In the genomic region with DNA sequence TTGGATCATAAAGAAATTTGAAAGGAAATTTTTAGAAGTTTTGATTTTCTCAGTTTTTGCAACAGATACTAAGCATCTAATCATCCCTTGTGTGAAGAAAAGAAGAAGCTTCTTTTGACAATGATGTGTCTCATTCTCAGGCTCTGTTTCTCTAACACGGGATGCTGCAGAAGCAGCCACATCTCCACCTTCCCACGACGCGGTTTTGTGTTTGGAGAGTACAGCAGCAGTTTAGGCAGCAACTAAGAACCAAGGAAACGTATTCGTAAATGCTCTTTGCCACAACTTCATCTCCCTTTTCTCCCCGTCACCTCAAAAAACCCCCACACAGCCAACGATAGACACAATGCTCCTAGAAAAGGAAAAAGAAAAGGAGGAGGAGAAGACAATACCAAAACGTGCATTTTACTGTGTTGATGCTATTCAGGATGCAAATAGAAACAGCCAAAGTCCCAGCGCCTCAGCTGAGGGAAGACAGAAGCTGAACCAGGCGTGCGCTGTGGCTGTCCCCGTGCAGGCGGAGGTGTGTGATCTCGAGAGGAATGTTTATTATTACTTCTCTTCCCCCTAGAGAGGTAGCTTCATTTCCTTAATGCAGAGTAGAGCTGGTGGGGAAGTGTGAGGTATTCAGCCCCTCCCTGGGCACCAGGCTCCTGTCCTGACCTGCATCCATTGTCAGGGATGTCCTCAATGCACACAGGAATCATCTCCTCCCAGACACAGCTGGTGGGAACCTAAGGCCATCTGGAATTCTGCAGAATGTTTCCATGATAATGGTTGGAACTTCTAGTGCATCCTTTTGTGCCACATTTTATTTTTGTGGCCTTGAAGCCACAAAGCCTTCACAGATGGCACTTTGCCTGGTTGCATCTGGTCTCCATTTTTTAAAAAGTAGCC, we compare ENCODE assay signal across 18 cellular contexts.
DNase-seq lines count a peak whose midpoint lies in the region; ATAC-seq and TF ChIP-seq lines count a peak whose summit lies in the region.
"Had no signal": no experiment of that assay in that cellular context is flagged by ENCODE, and none has a peak within 500 bp of the region (broad histone marks: within the 10 kb centered on the region; RNA-seq: fewer than 3 reads in every experiment).

No MANE protein-coding gene starts in this region.

- no peak overlapping the region for H2BK15ac ChIP-seq in H9 (ENCODE audit: low read depth, low read length)

- H2BK5ac ChIP-seq in H9 (ENCODE audit: insufficient read length, low read length), result no peak overlapping the region

- H2BK20ac ChIP-seq in H9 (ENCODE audit: low read depth, low read length, poor library complexity, severe bottlenecking), result no peak overlapping the region

- no peaks in the 10 kb centered on the region for H3K9me3 ChIP-seq in BLaER1 treated with 17β-estradiol and CSF1 and Interleukin-3, amounts not matched to agents 10 nM and 100 nM (replicated peaks in 1 of 11)
- H3K9me3 ChIP-seq in H9 (ENCODE audit: control insufficient read depth, low read depth, low read length), result no peaks in the 10 kb centered on the region
- H3K9me3 ChIP-seq: gastrocnemius medialis, testis had no signal

- CTCF ChIA-PET in activated CD8-positive, alpha-beta T cell treated with anti-CD3 and anti-CD28 coated beads, Interleukin-2, amount 10 ng/mL, durations not matched to agents 7 days and 5 days (lab: Charles Lee), result interaction anchor here (1.1 to 4.6 kb wide), 6 partner anchors 10 to 176 kb away, joined by 3 to 41 read pairs (median 8); no protein-coding TSS in a partner anchor

- peak overlapping the region in 6 of 11 experiments; percentile 11 to 40 (median 30); a peak in 9 of 22 replicates for H3K4me2 ChIP-seq in BLaER1 treated with 17β-estradiol and CSF1 and Interleukin-3, amounts not matched to agents 10 nM and 100 nM
- no peak overlapping the region for H3K4me2 ChIP-seq in H9 (ENCODE audit: insufficient read depth, insufficient read length, low read length)

- no peak overlapping the region for H3T11ph ChIP-seq in H9 (ENCODE audit: low read length)

- no peak overlapping the region for H3K4ac ChIP-seq in H9 (ENCODE audit: low read depth, low read length)

- no peak overlapping the region for H3K18ac ChIP-seq in H9 (ENCODE audit: insufficient read length, low read depth, low read length)

- H2BK12ac ChIP-seq in H9 (ENCODE audit: insufficient read length, low read depth, low read length), result no peak overlapping the region

- no peak overlapping the region for H3K14ac ChIP-seq in H9 (ENCODE audit: insufficient read depth, low read length)

- H4K91ac ChIP-seq in H9 (ENCODE audit: insufficient read length, low read depth, low read length), result no peak overlapping the region

- POLR2A ChIA-PET in activated CD8-positive, alpha-beta T cell treated with anti-CD3 and anti-CD28 coated beads, Interleukin-2, amount 10 ng/mL, durations not matched to agents 7 days and 5 days (lab: Charles Lee), result interaction anchor here (1.1 to 8.1 kb wide), 8 partner anchors 11 to 787 kb away, joined by 3 to 112 read pairs (median 16); partner anchors contain the start of genes KLF6 and PITRM1

- no peaks in the 10 kb centered on the region for H3K79me2 ChIP-seq in H9 (ENCODE audit: insufficient read depth, low read length)

- H3K79me1 ChIP-seq in H9 (ENCODE audit: insufficient read depth, low read depth, low read length, poor library complexity, severe bottlenecking), result no peaks in the 10 kb centered on the region

- H4K5ac ChIP-seq in H9 (ENCODE audit: insufficient read length, low read depth, low read length), result no peak overlapping the region

- no peak overlapping the region for H3K9ac ChIP-seq in BLaER1 treated with 17β-estradiol and CSF1 and Interleukin-3, amounts not matched to agents 10 nM and 100 nM
- H3K9ac ChIP-seq in H9 (ENCODE audit: extremely low read depth, insufficient read length, low read length), result no peak overlapping the region

- no peaks in the 10 kb centered on the region for H3K27me3 Mint-ChIP-seq in H9 (ENCODE audit: low read depth)
- H3K27me3 Mint-ChIP-seq in activated CD8-positive, alpha-beta T cell treated with anti-CD3 and anti-CD28 coated beads, Interleukin-2, amount 10 ng/mL, durations not matched to agents 7 days and 5 days (ENCODE audit: low read depth), result no peaks in the 10 kb centered on the region
- H3K27me3 Mint-ChIP-seq in memory B cell, result no peaks in the 10 kb centered on the region

- no peak overlapping the region for H3K23ac ChIP-seq in H9 (ENCODE audit: insufficient read length, low read depth, low read length)

- H3K27ac ChIP-seq in BLaER1 treated with 17β-estradiol and CSF1 and Interleukin-3, amounts not matched to agents 10 nM and 100 nM, result no peak overlapping the region
- no peak overlapping the region for H3K27ac ChIP-seq in H9 (ENCODE audit: insufficient read length, low read depth, low read length)
- H3K27ac ChIP-seq: dorsolateral prefrontal cortex, gastrocnemius medialis, testis had no signal

- H3K23me2 ChIP-seq in H9 (ENCODE audit: insufficient read length, low read depth, low read length, poor library complexity, severe bottlenecking), result no peaks in the 10 kb centered on the region

- H3K56ac ChIP-seq in H9 (ENCODE audit: insufficient read length, low read depth, low read length), result no peak overlapping the region

- H3K36me3 ChIP-seq in BLaER1 treated with 17β-estradiol and CSF1 and Interleukin-3, amounts not matched to agents 10 nM and 100 nM, result no peaks in the 10 kb centered on the region
- H3K36me3 ChIP-seq: gastrocnemius medialis had no signal

- no peak overlapping the region for H2AFZ ChIP-seq in H9 (ENCODE audit: low read length)

- intact Hi-C loops in cardiac septum (cut with DNase I), result no loop called here

- WGBS in H9 (ENCODE audit: extremely low coverage, insufficient read length, low lambda C conversion rate), result no CpG with 5 or more reads among the region's 15 CpGs

- no peaks in the 10 kb centered on the region for H3K27me3 ChIP-seq in BLaER1 treated with 17β-estradiol and CSF1 and Interleukin-3, amounts not matched to agents 10 nM and 100 nM
- H3K27me3 ChIP-seq in H9 (ENCODE audit: insufficient read depth, low read length), result no peaks in the 10 kb centered on the region
- H3K27me3 ChIP-seq: dorsolateral prefrontal cortex, gastrocnemius medialis, testis had no signal

- H3K27ac Mint-ChIP-seq in H9, result peak overlapping the region; percentile 4 to 36 (median 32); a peak in 6 of 7 replicates
- peak overlapping the region; percentile 96 for H3K27ac Mint-ChIP-seq in activated CD8-positive, alpha-beta T cell treated with anti-CD3 and anti-CD28 coated beads, Interleukin-2, amount 10 ng/mL, durations not matched to agents 7 days and 5 days
- peak overlapping the region; percentile 32 for H3K27ac Mint-ChIP-seq in memory B cell
- H3K27ac Mint-ChIP-seq: nephron, progenitor cell of endocrine pancreas had no signal

- DNase-seq in H9, result no peak
- no peak for DNase-seq in activated CD8-positive, alpha-beta T cell treated with anti-CD3 and anti-CD28 coated beads, Interleukin-2, amount 10 ng/mL, durations not matched to agents 7 days and 5 days
- DNase-seq in memory B cell (ENCODE audit: low spot score in 2 of 2), result no peak
- DNase-seq in NCI-H2029 treated with DMSO at 0.1 percent for 48 hours (lab: John Stamatoyannopoulos, UW), result no peak
- DNase-seq in cardiac septum (ENCODE audit: low spot score), result no peak
- DNase-seq: activated CD4-positive, alpha-beta T cell treated with anti-CD3 and anti-CD28 coated beads, Interleukin-2, amount 50 U/mL, for 48 hours; DMS79 treated with DMSO at 0.1 percent for 48 hours; dorsolateral prefrontal cortex; gastrocnemius medialis; mesendoderm; NCI-H1417; NCI-H524 treated with DMSO at 0.1 percent for 48 hours; testis had no signal

- H3K9me3 Mint-ChIP-seq in H9 (no peaks in the 10 kb centered on the region), memory B cell (no peaks in the 10 kb centered on the region)
- no peaks in the 10 kb centered on the region for H3K9me3 Mint-ChIP-seq in activated CD8-positive, alpha-beta T cell treated with anti-CD3 and anti-CD28 coated beads, Interleukin-2, amount 10 ng/mL, durations not matched to agents 7 days and 5 days (ENCODE audit: insufficient read depth)
- H3K9me3 Mint-ChIP-seq: nephron had no signal

- H3K36me3 Mint-ChIP-seq in H9 (ENCODE audit: insufficient read depth in 1 of 3, low read depth in 3 of 3), result no peaks in the 10 kb centered on the region
- H3K36me3 Mint-ChIP-seq in activated CD8-positive, alpha-beta T cell treated with anti-CD3 and anti-CD28 coated beads, Interleukin-2, amount 10 ng/mL, durations not matched to agents 7 days and 5 days (ENCODE audit: low read depth), result peaks cover 27% of the 10 kb centered on the region
- H3K36me3 Mint-ChIP-seq in memory B cell, result no peaks in the 10 kb centered on the region

- no peak for ATAC-seq in activated CD8-positive, alpha-beta T cell treated with anti-CD3 and anti-CD28 coated beads, Interleukin-2, amount 10 ng/mL, durations not matched to agents 7 days and 5 days
- ATAC-seq in memory B cell (ENCODE audit: low read depth) (peak; percentile 42), HG03439 (IDR thresholded peaks at IDR 0.05; ENCODE audit: unreplicated experiment) (no peak), HG02759 (IDR thresholded peaks at IDR 0.05; ENCODE audit: unreplicated experiment) (no peak)
- ATAC-seq: gastrocnemius medialis had no signal

- H4K8ac ChIP-seq in H9 (replicated peaks; ENCODE audit: insufficient read length, low read depth, low read length), result no peak overlapping the region

- H3K4me3 Mint-ChIP-seq in H9, result peak overlapping the region in 1 of 2 experiments; percentile 14; a peak in 1 of 5 replicates
- H3K4me3 Mint-ChIP-seq in activated CD8-positive, alpha-beta T cell treated with anti-CD3 and anti-CD28 coated beads, Interleukin-2, amount 10 ng/mL, durations not matched to agents 7 days and 5 days, result peak overlapping the region; percentile 39
- peak overlapping the region; percentile 66 for H3K4me3 Mint-ChIP-seq in memory B cell
- H3K4me3 Mint-ChIP-seq: nephron had no signal

- H3K4me1 Mint-ChIP-seq in H9 (peaks cover 45 to 46% of the 10 kb centered on the region in 2 experiments), memory B cell (peaks cover 19% of the 10 kb centered on the region)
- H3K4me1 Mint-ChIP-seq in activated CD8-positive, alpha-beta T cell treated with anti-CD3 and anti-CD28 coated beads, Interleukin-2, amount 10 ng/mL, durations not matched to agents 7 days and 5 days (ENCODE audit: low read depth), result peaks cover 83% of the 10 kb centered on the region

- no peak overlapping the region for H2AK5ac ChIP-seq in H9 (ENCODE audit: insufficient read length, low read length)

- H3K4me1 ChIP-seq in BLaER1 treated with 17β-estradiol and CSF1 and Interleukin-3, amounts not matched to agents 10 nM and 100 nM, result peaks cover 0 to 19% (median 9%) of the 10 kb centered on the region in 10 experiments; a peak in 13 of 20 replicates
- H3K4me1 ChIP-seq in H9 (ENCODE audit: insufficient read depth, low read length), result peaks cover 2% of the 10 kb centered on the region; the same call in 1 of the 2 replicates
- H3K4me1 ChIP-seq: gastrocnemius medialis had no signal

- no peak for TF ChIP-seq CTCF in H9 (conservative IDR thresholded peaks at IDR 0.05)

- H4K20me1 ChIP-seq in BLaER1 treated with 17β-estradiol and CSF1 and Interleukin-3, amounts not matched to agents 10 nM and 100 nM, result no peaks in the 10 kb centered on the region
- H4K20me1 ChIP-seq in H9 (ENCODE audit: control insufficient read depth, insufficient read depth, insufficient read length), result no peaks in the 10 kb centered on the region

- H2BK120ac ChIP-seq in H9 (ENCODE audit: low read depth, low read length, poor library complexity, severe bottlenecking), result no peak overlapping the region

- no peak overlapping the region for H3K4me3 ChIP-seq in BLaER1 treated with 17β-estradiol and CSF1 and Interleukin-3, amounts not matched to agents 10 nM and 100 nM
- H3K4me3 ChIP-seq: gastrocnemius medialis, testis had no signal

Comparison
In these comparisons a context has a peak if more than half of its experiments do, and no peak if none do; other contexts are left out.
1. H3K27ac Mint-ChIP-seq: peak in every context shown above with its lines; median percentile 96 in activated CD8-positive, alpha-beta T cell treated with anti-CD3 and anti-CD28 coated beads, Interleukin-2, amount 10 ng/mL, durations not matched to agents 7 days and 5 days; 32 in H9; 32 in memory B cell.